In genomic region chr6:101700655-101701054, GRCh38 we compare ENCODE assay signal across 21 cellular contexts.
"Had no signal": no experiment of that assay in that cellular context is flagged by ENCODE, and none has a peak within 500 bp of the region (broad histone marks: within the 10 kb centered on the region; RNA-seq: fewer than 3 reads in every experiment).

No MANE protein-coding gene starts in this region.

- H3K36me3 ChIP-seq: adrenal gland had no signal

- H3K27me3 ChIP-seq: adrenal gland had no signal

- ATAC-seq: activated CD8-positive, alpha-beta T cell treated with anti-CD3 and anti-CD28 coated beads, Interleukin-2, amount 10 ng/mL, durations not matched to agents 7 days and 5 days; PC-3 had no signal

- H3K4me3 ChIP-seq: adrenal gland, SK-N-MC had no signal

- H3K4me1 ChIP-seq: adrenal gland had no signal

- FAIRE-seq: RCC 7860 had no signal

- H3K27ac ChIP-seq: adrenal gland, SK-N-MC, VCaP had no signal

- DNase-seq: activated CD4-positive, alpha-beta T cell treated with anti-CD3 and anti-CD28 coated beads for 4 hours; activated CD8-positive, alpha-beta memory T cell treated with anti-CD3 and anti-CD28 coated beads, Interleukin-2, amount 50 U/mL, for 48 hours; activated CD8-positive, alpha-beta T cell treated with anti-CD3 and anti-CD28 coated beads, Interleukin-2, amount 10 ng/mL, durations not matched to agents 7 days and 5 days; activated naive CD4-positive, alpha-beta T cell treated with anti-CD3 and anti-CD28 coated beads, Interleukin-2, amount 50 U/mL, for 16 hours; activated naive CD8-positive, alpha-beta T cell treated with anti-CD3 and anti-CD28 coated beads, Interleukin-2, amount 10 ng/mL, durations not matched to agents 7 days and 5 days; activated T-cell treated with anti-CD3 and anti-CD28 coated beads, Interleukin-2, amount 50 U/mL, for 1 hour; adrenal gland; anterior cingulate cortex; caudate nucleus; KBM-7; NCI-H1048; NCI-H1417; NCI-H1930; NCI-H2107; NCI-H510A treated with DMSO at 0.1 percent for 48 hours; PC-3; SHP77 treated with DMSO at 0.1 percent for 48 hours; T-cell had no signal

- H3K9me3 ChIP-seq: adrenal gland had no signal
